ENCODE assay signal across 14 cellular contexts in genomic region chr4:108628411-108628810, GRCh38.
"Had no signal": no experiment of that assay in that cellular context is flagged by ENCODE, and none has a peak within 500 bp of the region (broad histone marks: within the 10 kb centered on the region; RNA-seq: fewer than 3 reads in every experiment).

No MANE protein-coding gene starts in this region.

- H3K27me3 ChIP-seq: upper lobe of left lung had no signal

- H3K27ac ChIP-seq: epithelial cell of prostate, upper lobe of left lung had no signal

- ATAC-seq: activated CD8-positive, alpha-beta T cell treated with anti-CD3 and anti-CD28 coated beads, Interleukin-2, amount 10 ng/mL, durations not matched to agents 7 days and 5 days; right cardiac atrium; stimulated activated naive CD8-positive, alpha-beta T cell treated with anti-CD3 and anti-CD28 coated beads, Interleukin-15, amount 100 ng/mL, for 72 hours; WTC11 had no signal

- H3K4me3 ChIP-seq: lung, upper lobe of left lung had no signal

- DNase-seq: activated CD4-positive, alpha-beta T cell treated with anti-CD3 and anti-CD28 coated beads for 4 hours; activated CD8-positive, alpha-beta memory T cell treated with anti-CD3 and anti-CD28 coated beads, Interleukin-2, amount 50 U/mL, for 4 hours; activated CD8-positive, alpha-beta T cell treated with anti-CD3 and anti-CD28 coated beads, Interleukin-2, amount 10 ng/mL, durations not matched to agents 7 days and 5 days; activated gamma-delta T cell; activated T-cell treated with anti-CD3 and anti-CD28 coated beads, Interleukin-2, amount 50 U/mL, for 48 hours; aorta; nephron progenitor cell; occipital lobe; right cardiac atrium; stimulated activated naive CD8-positive, alpha-beta T cell treated with anti-CD3 and anti-CD28 coated beads, Interleukin-15, amount 100 ng/mL, for 72 hours; upper lobe of left lung had no signal

- H3K9me3 ChIP-seq: upper lobe of left lung had no signal
